34 cellular contexts compared by ENCODE assay signal in the genomic region with DNA sequence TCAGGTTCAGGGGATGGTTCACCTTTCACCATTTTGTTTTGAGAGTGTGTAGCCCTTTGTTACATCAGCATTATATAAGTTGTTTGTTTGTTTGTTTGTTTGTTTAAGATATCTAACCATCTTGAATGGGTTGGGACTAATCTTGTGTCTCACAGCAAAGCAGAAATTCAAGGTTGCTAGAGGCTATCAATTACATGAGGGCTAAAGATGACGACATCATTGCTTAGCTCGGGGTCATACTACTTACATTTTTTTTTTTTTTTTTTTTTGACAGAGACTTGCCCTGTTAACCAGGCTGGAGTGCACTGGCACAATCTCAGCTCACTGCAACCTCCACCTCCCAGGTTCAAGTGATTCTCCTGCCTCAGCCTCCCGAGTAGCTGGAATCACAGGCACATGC.
"Had no signal": no experiment of that assay in that cellular context is flagged by ENCODE, and none has a peak within 500 bp of the region (broad histone marks: within the 10 kb centered on the region; RNA-seq: fewer than 3 reads in every experiment).

No MANE protein-coding gene starts in this region.

- H3K4me1 ChIP-seq: adrenal gland, body of pancreas, breast epithelium had no signal

- H3K4me3 ChIP-seq: adrenal gland, body of pancreas, breast epithelium had no signal

- H3K36me3 Mint-ChIP-seq: activated CD4-positive, alpha-beta memory T cell treated with anti-CD3 and anti-CD28 coated beads for 36 hours; activated naive CD4-positive, alpha-beta T cell treated with anti-CD3 and anti-CD28 coated beads, Interleukin-2, amount 50 U/mL, for 72 hours; activated naive CD8-positive, alpha-beta T cell treated with anti-CD3 and anti-CD28 coated beads for 36 hours had no signal

- ATAC-seq: activated CD8-positive, alpha-beta T cell treated with anti-CD3 and anti-CD28 coated beads for 36 hours; activated naive CD4-positive, alpha-beta T cell treated with anti-CD3 and anti-CD28 coated beads, Interleukin-2, amount 50 U/mL, for 72 hours; activated T-cell treated with anti-CD3 and anti-CD28 coated beads, Interleukin-2, amount 50 U/mL, for 4 hours; activated T-cell treated with anti-CD3 and anti-CD28 coated beads, Interleukin-2, amount 50 U/mL, for 72 hours; activated T-helper 17 cell treated with anti-CD3 and anti-CD28 coated beads, Interleukin-2, amount 50 U/mL, for 72 hours; body of pancreas had no signal

- H3K9me3 ChIP-seq: adrenal gland, body of pancreas, breast epithelium had no signal

- H3K27me3 ChIP-seq: body of pancreas, brain microvascular endothelial cell, breast epithelium had no signal

- H3K27ac ChIP-seq: adrenal gland, body of pancreas, brain microvascular endothelial cell, breast epithelium, VCaP had no signal

- H3K4me1 Mint-ChIP-seq: activated naive CD8-positive, alpha-beta T cell treated with anti-CD3 and anti-CD28 coated beads for 36 hours had no signal

- H3K27ac Mint-ChIP-seq: activated B cell treated with CpG ODN at 0.5 μM for 24 hours; activated CD4-positive, alpha-beta memory T cell treated with anti-CD3 and anti-CD28 coated beads for 36 hours; activated CD4-positive, alpha-beta T cell treated with anti-CD3 and anti-CD28 coated beads, Interleukin-2, amount 10 ng/mL, durations not matched to agents 24 days and 14 days; activated CD8-positive, alpha-beta T cell treated with anti-CD3 and anti-CD28 coated beads for 36 hours; activated naive CD4-positive, alpha-beta T cell treated with anti-CD3 and anti-CD28 coated beads for 36 hours; activated naive CD4-positive, alpha-beta T cell treated with anti-CD3 and anti-CD28 coated beads, Interleukin-2, amount 50 U/mL, for 72 hours; activated naive CD8-positive, alpha-beta T cell treated with anti-CD3 and anti-CD28 coated beads for 36 hours; activated T-cell treated with anti-CD3 and anti-CD28 coated beads, Interleukin-2, amount 50 U/mL, for 72 hours; activated T-helper 1 cell treated with anti-CD3 and anti-CD28 coated beads, Interleukin-12 subunit alpha, Interleukin-12 subunit beta, Interleukin-2, Interleukin-4 antibody, amounts not matched to agents 30 ng/mL and 10 ng/mL and 1 ng/mL, durations not matched to agents 14 hours and 24 hours and 36 hours; activated T-helper 17 cell treated with anti-CD3 and anti-CD28 coated beads, Interleukin-2, amount 50 U/mL, for 72 hours; T-helper 1 cell treated with Interleukin-12 subunit alpha and Interleukin-12 subunit beta and Interleukin-4 antibody, amounts not matched to agents 30 μg/mL and 1 μg/mL, for 36 hours; T-helper 2 cell treated with Interferon-gamma antibody and Interleukin-4, amounts not matched to agents 5 μg/mL and 100 μg/mL, for 36 hours had no signal

- DNase-seq: activated B cell treated with CpG ODN at 0.5 μM for 24 hours; activated CD4-positive, alpha-beta memory T cell treated with anti-CD3 and anti-CD28 coated beads for 36 hours; activated CD4-positive, alpha-beta T cell treated with anti-CD3 and anti-CD28 coated beads for 4 hours; activated CD4-positive, alpha-beta T cell treated with anti-CD3 and anti-CD28 coated beads, Interleukin-2, amount 10 ng/mL, durations not matched to agents 24 days and 14 days; activated CD4-positive, alpha-beta T cell treated with anti-CD3 and anti-CD28 coated beads, Interleukin-2, amount 50 U/mL, for 1 hour; activated CD4-positive, alpha-beta T cell treated with anti-CD3 and anti-CD28 coated beads, Interleukin-2, amount 50 U/mL, for 4 hours; activated CD4-positive, CD25-positive, alpha-beta regulatory T cell treated with anti-CD3 and anti-CD28 coated beads, Interleukin-2, amount 50 U/mL, for 72 hours; activated CD8-positive, alpha-beta memory T cell treated with anti-CD3 and anti-CD28 coated beads, Interleukin-2, amount 50 U/mL, for 4 hours; activated CD8-positive, alpha-beta T cell treated with anti-CD3 and anti-CD28 coated beads for 36 hours; activated effector memory CD4-positive, alpha-beta T cell treated with anti-CD3 and anti-CD28 coated beads, Interleukin-2, amount 50 U/mL, for 16 hours; activated gamma-delta T cell treated with Interleukin-2 at 50 U/mL for 16 hours; activated naive CD4-positive, alpha-beta T cell; activated naive CD4-positive, alpha-beta T cell treated with anti-CD3 and anti-CD28 coated beads for 36 hours; activated naive CD4-positive, alpha-beta T cell treated with anti-CD3 and anti-CD28 coated beads, Interleukin-2, amount 50 U/mL, for 16 hours; activated naive CD8-positive, alpha-beta T cell treated with anti-CD3 and anti-CD28 coated beads for 36 hours; activated T-cell treated with anti-CD3 and anti-CD28 coated beads for 4 hours; activated T-cell treated with anti-CD3 and anti-CD28 coated beads, Interleukin-2, amount 50 U/mL, for 1 hour; activated T-cell treated with anti-CD3 and anti-CD28 coated beads, Interleukin-2, amount 50 U/mL, for 4 hours; activated T-cell treated with anti-CD3 and anti-CD28 coated beads, Interleukin-2, amount 50 U/mL, for 72 hours; adrenal gland; amniotic stem cell; aorta; body of pancreas; brain microvascular endothelial cell; central memory CD4-positive, alpha-beta T cell; T-helper 2 cell; T-helper 9 cell had no signal

- H3K4me3 Mint-ChIP-seq: activated B cell treated with CpG ODN at 0.5 μM for 24 hours; activated CD4-positive, alpha-beta memory T cell treated with anti-CD3 and anti-CD28 coated beads for 36 hours; activated CD4-positive, alpha-beta T cell treated with anti-CD3 and anti-CD28 coated beads, Interleukin-2, amount 10 ng/mL, durations not matched to agents 24 days and 14 days; activated CD8-positive, alpha-beta T cell treated with anti-CD3 and anti-CD28 coated beads for 36 hours; activated naive CD4-positive, alpha-beta T cell treated with anti-CD3 and anti-CD28 coated beads for 36 hours; activated naive CD8-positive, alpha-beta T cell treated with anti-CD3 and anti-CD28 coated beads for 36 hours; activated T-cell treated with anti-CD3 and anti-CD28 coated beads, Interleukin-2, amount 50 U/mL, for 4 hours; activated T-cell treated with anti-CD3 and anti-CD28 coated beads, Interleukin-2, amount 50 U/mL, for 72 hours; activated T-helper 1 cell treated with anti-CD3 and anti-CD28 coated beads, Interleukin-12 subunit alpha, Interleukin-12 subunit beta, Interleukin-2, Interleukin-4 antibody, amounts not matched to agents 30 ng/mL and 10 ng/mL and 1 ng/mL, durations not matched to agents 14 hours and 24 hours and 36 hours; activated T-helper 17 cell treated with anti-CD3 and anti-CD28 coated beads, Interleukin-2, amount 50 U/mL, for 72 hours; T-helper 1 cell treated with Interleukin-12 subunit alpha and Interleukin-12 subunit beta and Interleukin-4 antibody, amounts not matched to agents 30 μg/mL and 1 μg/mL, for 36 hours; T-helper 2 cell treated with Interferon-gamma antibody and Interleukin-4, amounts not matched to agents 5 μg/mL and 100 μg/mL, for 36 hours had no signal

- H3K9me3 Mint-ChIP-seq: activated B cell treated with CpG ODN at 0.5 μM for 24 hours; activated CD4-positive, alpha-beta memory T cell treated with anti-CD3 and anti-CD28 coated beads for 36 hours; activated CD4-positive, alpha-beta T cell treated with anti-CD3 and anti-CD28 coated beads, Interleukin-2, amount 10 ng/mL, durations not matched to agents 24 days and 14 days; activated CD8-positive, alpha-beta T cell treated with anti-CD3 and anti-CD28 coated beads for 36 hours; activated naive CD4-positive, alpha-beta T cell treated with anti-CD3 and anti-CD28 coated beads for 36 hours; activated naive CD4-positive, alpha-beta T cell treated with anti-CD3 and anti-CD28 coated beads, Interleukin-2, amount 50 U/mL, for 72 hours; activated naive CD8-positive, alpha-beta T cell treated with anti-CD3 and anti-CD28 coated beads for 36 hours; activated T-cell treated with anti-CD3 and anti-CD28 coated beads, Interleukin-2, amount 50 U/mL, for 4 hours; activated T-cell treated with anti-CD3 and anti-CD28 coated beads, Interleukin-2, amount 50 U/mL, for 72 hours; activated T-helper 1 cell treated with anti-CD3 and anti-CD28 coated beads, Interleukin-12 subunit alpha, Interleukin-12 subunit beta, Interleukin-2, Interleukin-4 antibody, amounts not matched to agents 30 ng/mL and 10 ng/mL and 1 ng/mL, durations not matched to agents 14 hours and 24 hours and 36 hours; activated T-helper 17 cell treated with anti-CD3 and anti-CD28 coated beads, Interleukin-2, amount 50 U/mL, for 72 hours; T-helper 1 cell treated with Interleukin-12 subunit alpha and Interleukin-12 subunit beta and Interleukin-4 antibody, amounts not matched to agents 30 μg/mL and 1 μg/mL, for 36 hours; T-helper 2 cell treated with Interferon-gamma antibody and Interleukin-4, amounts not matched to agents 5 μg/mL and 100 μg/mL, for 36 hours had no signal

- H3K36me3 ChIP-seq: adrenal gland, brain microvascular endothelial cell, breast epithelium had no signal
